ENCODE assay signal across 23 cellular contexts in the genomic region with DNA sequence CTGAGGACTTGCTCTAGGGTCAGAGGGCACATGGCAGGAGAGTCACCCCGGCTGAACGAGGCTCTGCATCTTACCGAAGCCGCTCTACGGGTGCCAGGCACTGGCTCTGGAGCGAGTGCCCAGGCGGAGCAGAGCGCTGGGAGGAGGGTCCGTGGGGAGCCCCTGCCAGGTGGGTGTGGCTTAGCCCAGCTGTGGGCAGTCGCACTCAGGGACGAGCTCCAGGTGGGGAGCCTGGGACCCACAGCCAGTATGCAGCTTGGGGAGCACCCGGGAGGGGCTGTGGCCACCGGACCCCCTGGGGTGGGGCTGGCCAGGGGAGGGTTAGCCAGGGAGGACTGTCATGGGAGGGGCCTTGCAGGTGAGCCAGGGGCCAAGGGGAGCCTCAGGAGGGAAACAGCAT. TPM values are rescaled to one million over a fixed set of nuclear protein-coding genes. Genes with fewer than 3 reads are reported as not detected.
DNase-seq lines count a peak whose midpoint lies in the region; ATAC-seq and TF ChIP-seq lines count a peak whose summit lies in the region.
"Had no signal": no experiment of that assay in that cellular context is flagged by ENCODE, and none has a peak within 500 bp of the region (broad histone marks: within the 10 kb centered on the region; RNA-seq: fewer than 3 reads in every experiment).

No MANE protein-coding gene starts in this region.

- H3K4me1 Mint-ChIP-seq in mesothelial cell of epicardium = peaks cover 38% of the 10 kb centered on the region

- no peak for ATAC-seq in body of pancreas
- ATAC-seq: GM12878, heart left ventricle, T-cell had no signal

- H3K9ac ChIP-seq in BLaER1 treated with 17β-estradiol and CSF1 and Interleukin-3, amounts not matched to agents 10 nM and 100 nM = peak overlapping the region in 3 of 11 experiments; percentile 40 to 57 (median 54); a peak in 2 of 22 replicates
- H3K9ac ChIP-seq in HUES64 (ENCODE audit: low read depth, low read length) = no peak overlapping the region
- H3K9ac ChIP-seq: parathyroid adenoma had no signal

- H3K9me2 ChIP-seq in OCI-LY7 (ENCODE audit: insufficient read depth, low read length) = no peaks in the 10 kb centered on the region

- CTCF ChIA-PET in OCI-LY7 (lab: Charles Lee; ENCODE audit: unreplicated experiment) = no interaction called here

- H3K9me3 Mint-ChIP-seq in mesothelial cell of epicardium = no peaks in the 10 kb centered on the region
- H3K9me3 Mint-ChIP-seq: activated naive CD4-positive, alpha-beta T cell treated with anti-CD3 and anti-CD28 coated beads, Interleukin-2, amount 10 ng/mL, durations not matched to agents 7 days and 5 days; CD4-positive, CD25-positive, alpha-beta regulatory T cell; immature natural killer cell; T-cell had no signal

- intact Hi-C loops in body of pancreas (cut with DNase I) = no loop called here
- intact Hi-C loops in OCI-LY7 (cut with micrococcal nuclease; ENCODE audit: unreplicated experiment) = no loop called here

- no peaks in the 10 kb centered on the region for H3K36me3 Mint-ChIP-seq in mesothelial cell of epicardium
- H3K36me3 Mint-ChIP-seq: activated naive CD4-positive, alpha-beta T cell treated with anti-CD3 and anti-CD28 coated beads, Interleukin-2, amount 10 ng/mL, durations not matched to agents 7 days and 5 days; CD4-positive, CD25-positive, alpha-beta regulatory T cell; immature natural killer cell; T-cell had no signal

- BruUV-seq in OCI-LY7 (replicated peaks; lab: Mats Ljungman, UMichigan) = no TSS peak

- peaks cover 19 to 76% (median 41%) of the 10 kb centered on the region in 11 experiments; a peak in 19 of 22 replicates for H4K20me1 ChIP-seq in BLaER1 treated with 17β-estradiol and CSF1 and Interleukin-3, amounts not matched to agents 10 nM and 100 nM
- H4K20me1 ChIP-seq in OCI-LY7 (ENCODE audit: insufficient read depth, low read length) = no peaks in the 10 kb centered on the region

- no peak overlapping the region for H3K4me3 Mint-ChIP-seq in mesothelial cell of epicardium
- H3K4me3 Mint-ChIP-seq: activated naive CD4-positive, alpha-beta T cell treated with anti-CD3 and anti-CD28 coated beads, Interleukin-2, amount 10 ng/mL, durations not matched to agents 7 days and 5 days; T-cell had no signal

- no peaks in the 10 kb centered on the region for H3K9me3 ChIP-seq in BLaER1 treated with 17β-estradiol and CSF1 and Interleukin-3, amounts not matched to agents 10 nM and 100 nM (replicated peaks in 1 of 11)
- no peaks in the 10 kb centered on the region for H3K9me3 ChIP-seq in HUES64 (ENCODE audit: insufficient read depth, low read depth, low read length)
- H3K9me3 ChIP-seq in body of pancreas = no peaks in the 10 kb centered on the region
- no peaks in the 10 kb centered on the region for H3K9me3 ChIP-seq in OCI-LY7 (ENCODE audit: low read length)
- H3K9me3 ChIP-seq: heart left ventricle had no signal

- 86% methylated on average over 13 of the region's 13 CpGs for WGBS in HUES64
- 59 to 63% methylated on average over 6 to 7 of the region's 13 CpGs for WGBS in body of pancreas, 2 donors

- TF ChIP-seq CTCF in body of pancreas (IDR thresholded peaks at IDR 0.05) (no peak), mesothelial cell of epicardium (IDR thresholded peaks at IDR 0.05; ENCODE audit: unreplicated experiment) (no peak), OCI-LY7 (conservative IDR thresholded peaks at IDR 0.05; ENCODE audit: low read length) (no peak)

- no peaks in the 10 kb centered on the region for H3K27me3 Mint-ChIP-seq in mesothelial cell of epicardium (ENCODE audit: low read depth)

- no peaks in the 10 kb centered on the region for H3K79me2 ChIP-seq in OCI-LY7 (ENCODE audit: insufficient read depth, low read depth, low read length)
- H3K79me2 ChIP-seq: parathyroid adenoma had no signal

- DNase-seq in body of pancreas (peak in 2 of 4 donors; percentile 53 to 58), mesothelial cell of epicardium (ENCODE audit: low spot score in 2 of 2, unreplicated experiment in 2 of 2) (no peak), SW480 (ENCODE audit: low spot score) (no peak), OCI-LY7 (ENCODE audit: low spot score) (no peak), DMS 273 treated with DMSO at 0.1 percent for 48 hours (lab: John Stamatoyannopoulos, UW) (no peak), HuH-7 (ENCODE audit: low spot score) (no peak)
- DNase-seq: activated naive CD4-positive, alpha-beta T cell treated with anti-CD3 and anti-CD28 coated beads, Interleukin-2, amount 10 ng/mL, durations not matched to agents 7 days and 5 days; activated T-cell treated with anti-CD3 and anti-CD28 coated beads, Interleukin-2, amount 50 U/mL, for 48 hours; CD4-positive, CD25-positive, alpha-beta regulatory T cell; heart left ventricle; immature natural killer cell; NCI-H2107; NCI-H510A; SHP77; T-cell had no signal

- H3K4me2 ChIP-seq in BLaER1 treated with 17β-estradiol and CSF1 and Interleukin-3, amounts not matched to agents 10 nM and 100 nM = peak overlapping the region; percentile 88 to 99 (median 97); a peak in 20 of 22 replicates
- H3K4me2 ChIP-seq in OCI-LY7 (ENCODE audit: low read length) = no peak overlapping the region

- TF ChIP-seq POLR2A in body of pancreas (IDR thresholded peaks at IDR 0.05) = peak in 1 of 3 donors; percentile 16

- no peak overlapping the region; a peak in 2 of 20 replicates for H3K4me3 ChIP-seq in BLaER1 treated with 17β-estradiol and CSF1 and Interleukin-3, amounts not matched to agents 10 nM and 100 nM
- H3K4me3 ChIP-seq in HUES64 (ENCODE audit: low read length) = no peak overlapping the region
- H3K4me3 ChIP-seq in body of pancreas = no peak overlapping the region
- H3K4me3 ChIP-seq in OCI-LY7 (ENCODE audit: low read depth, low read length, poor library complexity, severe bottlenecking) = no peak overlapping the region
- H3K4me3 ChIP-seq: GM12878, heart left ventricle, lung had no signal

- peaks cover 12 to 29% (median 17%) of the 10 kb centered on the region in 11 experiments; a peak in 20 of 22 replicates for H3K27me3 ChIP-seq in BLaER1 treated with 17β-estradiol and CSF1 and Interleukin-3, amounts not matched to agents 10 nM and 100 nM
- H3K27me3 ChIP-seq in HUES64 (ENCODE audit: insufficient read depth, low read length) (no peaks in the 10 kb centered on the region; the same call in 1 of the 2 replicates), body of pancreas (no peaks in the 10 kb centered on the region)

- peaks cover 56 to 80% (median 76%) of the 10 kb centered on the region in 10 experiments for H3K4me1 ChIP-seq in BLaER1 treated with 17β-estradiol and CSF1 and Interleukin-3, amounts not matched to agents 10 nM and 100 nM
- H3K4me1 ChIP-seq in HUES64 (ENCODE audit: insufficient read depth, low read length) = peaks cover 35% of the 10 kb centered on the region
- H3K4me1 ChIP-seq in body of pancreas = peaks cover 65% of the 10 kb centered on the region
- peaks cover 6% of the 10 kb centered on the region for H3K4me1 ChIP-seq in OCI-LY7 (ENCODE audit: insufficient read depth, low read length, poor library complexity, severe bottlenecking)
- H3K4me1 ChIP-seq: parathyroid adenoma had no signal

- peak overlapping the region; percentile 79 for H3K27ac Mint-ChIP-seq in mesothelial cell of epicardium
- H3K27ac Mint-ChIP-seq: activated naive CD4-positive, alpha-beta T cell treated with anti-CD3 and anti-CD28 coated beads, Interleukin-2, amount 10 ng/mL, durations not matched to agents 7 days and 5 days; CD4-positive, CD25-positive, alpha-beta regulatory T cell; immature natural killer cell; T-cell had no signal

- H3K36me3 ChIP-seq in BLaER1 treated with 17β-estradiol and CSF1 and Interleukin-3, amounts not matched to agents 10 nM and 100 nM = no peaks in the 10 kb centered on the region
- H3K36me3 ChIP-seq in HUES64 (ENCODE audit: insufficient read depth, low read length) = peaks cover 16% of the 10 kb centered on the region
- no peaks in the 10 kb centered on the region for H3K36me3 ChIP-seq in body of pancreas (replicated peaks in 1 of 2; ENCODE audit: insufficient read depth in 1 of 2, low read depth in 2 of 2)
- no peaks in the 10 kb centered on the region for H3K36me3 ChIP-seq in OCI-LY7 (ENCODE audit: insufficient read depth, low read length)
- H3K36me3 ChIP-seq: heart left ventricle had no signal

- H2AFZ ChIP-seq in OCI-LY7 (ENCODE audit: low read length) = no peak overlapping the region
- H2AFZ ChIP-seq: parathyroid adenoma had no signal

- peak overlapping the region in 1 of 11 experiments; percentile 50; a peak in 3 of 22 replicates for H3K27ac ChIP-seq in BLaER1 treated with 17β-estradiol and CSF1 and Interleukin-3, amounts not matched to agents 10 nM and 100 nM
- H3K27ac ChIP-seq in HUES64 (ENCODE audit: low read depth, low read length) (peak overlapping the region; percentile 58; the same call in 1 of the 2 replicates), body of pancreas (peak overlapping the region; percentile 62 to 92 (median 86)), OCI-LY7 (ENCODE audit: low read depth, low read length, poor library complexity, severe bottlenecking) (no peak overlapping the region)
- H3K27ac ChIP-seq: parathyroid adenoma had no signal

- POLR2A ChIA-PET in OCI-LY7 (lab: Charles Lee) = interaction anchor here (1.4 kb wide), 1 partner anchor 10 kb away, joined by 3 read pairs; a partner anchor contains a TSS

RNA-seq across cellular contexts. Expression of a gene that starts 3.8 kb away (rescaled TPM):
- 58.7 TPM for polyA plus RNA-seq in HUES64 (2013, experiment 1 of 2)
- polyA plus RNA-seq in HUES64 (2013, experiment 2 of 2) = 72.3 TPM
- total RNA-seq in body of pancreas (100 to 1,000 TPM in 1 of 2 donors, 10 to 100 TPM in 1; 85.1 to 241 TPM), mesothelial cell of epicardium (502 to 532 TPM (median 514 TPM) in 3 replicates), OCI-LY7 (2022) (9.1 and 9.8 TPM in 2 replicates)
- total RNA-seq in OCI-LY7 (2014; rRNA removed; shearing (Covaris generic)) = 2.2 and 2.7 TPM in 2 replicates

RNA-seq across cellular contexts. Expression of a gene that starts 10.4 kb away (rescaled TPM):
- 24.5 TPM for polyA plus RNA-seq in HUES64 (2013, experiment 1 of 2)
- polyA plus RNA-seq in HUES64 (2013, experiment 2 of 2) = 29.7 TPM
- total RNA-seq in body of pancreas (10 to 100 TPM in 1 of 2 donors, 1 to 10 TPM in 1; 8.3 to 29.0 TPM), mesothelial cell of epicardium (112 to 139 TPM (median 123 TPM) in 3 replicates), OCI-LY7 (2022) (53.4 and 65.4 TPM in 2 replicates)
- 99.9 and 110 TPM in 2 replicates for total RNA-seq in OCI-LY7 (2014; rRNA removed; shearing (Covaris generic))

RNA-seq across cellular contexts. Expression of a gene that starts 23.8 kb away (rescaled TPM):
- polyA plus RNA-seq in HUES64 (2013, experiment 1 of 2) = 3.7 TPM
- 4.8 TPM for polyA plus RNA-seq in HUES64 (2013, experiment 2 of 2)
- total RNA-seq in body of pancreas (10 to 100 TPM; 44.1 to 97.2 TPM), mesothelial cell of epicardium (87.7 to 92.1 TPM (median 92.0 TPM) in 3 replicates), OCI-LY7 (2022) (not detected in 2 replicates)
- not detected in 2 replicates for total RNA-seq in OCI-LY7 (2014; rRNA removed; shearing (Covaris generic))

RNA-seq across cellular contexts. Expression of a gene that starts 41.8 kb away (rescaled TPM):
- polyA plus RNA-seq in HUES64 (2013, experiment 1 of 2) = not detected
- polyA plus RNA-seq in HUES64 (2013, experiment 2 of 2) = not detected
- total RNA-seq in body of pancreas (not detected), mesothelial cell of epicardium (1.6 to 2.8 TPM (median 2.7 TPM) in 3 replicates), OCI-LY7 (2022) (not detected in 2 replicates)
- not detected in 2 replicates for total RNA-seq in OCI-LY7 (2014; rRNA removed; shearing (Covaris generic))
- total RNA-seq: activated CD8-positive, alpha-beta memory T cell treated with anti-CD3 and anti-CD28 coated beads for 36 hours; CD4-positive, CD25-positive, alpha-beta regulatory T cell; GM12878; T-cell had no signal
- polyA plus RNA-seq: AG04450; CD4-positive, CD25-positive, alpha-beta regulatory T cell; GM12878; immature natural killer cell had no signal

RNA-seq across cellular contexts. Expression of a gene that starts 50.4 kb away (rescaled TPM):
- polyA plus RNA-seq in HUES64 (2013, experiment 1 of 2) = not detected
- polyA plus RNA-seq in HUES64 (2013, experiment 2 of 2) = not detected
- total RNA-seq in body of pancreas (under 1 TPM in 1 of 2 donors, not detected in 1; 0.26 TPM), mesothelial cell of epicardium (0.27 to 0.57 TPM (median 0.40 TPM) in 3 replicates), OCI-LY7 (2022) (not detected in 2 replicates)
- not detected in 2 replicates for total RNA-seq in OCI-LY7 (2014; rRNA removed; shearing (Covaris generic))
- total RNA-seq: activated CD8-positive, alpha-beta memory T cell treated with anti-CD3 and anti-CD28 coated beads for 36 hours; CD4-positive, CD25-positive, alpha-beta regulatory T cell; heart left ventricle; HT1080; T-cell had no signal
- polyA plus RNA-seq: AG04450; CD4-positive, CD25-positive, alpha-beta regulatory T cell; GM12878; heart left ventricle; immature natural killer cell had no signal

Comparison
In these comparisons a context has a peak if more than half of its experiments do, and no peak if none do; other contexts are left out.
1. RNA of a gene that starts 3.8 kb away (total RNA-seq): 502 to 532 TPM in mesothelial cell of epicardium and 85.1 to 241 TPM in body of pancreas; 2.2 to 9.8 TPM in OCI-LY7; every median in the first group is over 4 times any median in the second.
2. RNA of a gene that starts 23.8 kb away (total RNA-seq): 44.1 to 97.2 TPM in body of pancreas and 87.7 to 92.1 TPM in mesothelial cell of epicardium; not detected in OCI-LY7; every median in the first group is over 10 times any median in the second.